In the genomic region with DNA sequence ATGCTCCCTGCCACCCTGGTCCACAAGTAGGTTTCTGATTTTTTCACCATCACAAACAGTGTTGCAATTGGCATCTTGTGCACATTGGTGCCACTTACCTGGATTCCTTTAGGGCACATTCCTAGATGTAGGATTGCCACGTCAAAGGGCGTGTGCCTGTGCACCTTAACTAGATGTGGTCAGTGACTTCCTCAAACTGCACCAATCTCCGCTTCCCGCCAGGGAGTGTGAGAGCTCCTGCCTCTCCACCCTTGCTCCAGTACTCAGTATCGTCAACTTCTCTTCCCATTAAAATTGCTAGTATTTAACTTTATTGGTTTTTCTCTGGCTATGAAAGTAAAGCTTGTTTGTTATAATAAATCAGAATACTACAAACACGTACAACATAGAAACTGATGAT, we compare ENCODE assay signal across 23 cellular contexts. TPM values are rescaled to one million over a fixed set of nuclear protein-coding genes. Genes with fewer than 3 reads are reported as not detected.
DNase-seq lines count a peak whose midpoint lies in the region; ATAC-seq and TF ChIP-seq lines count a peak whose summit lies in the region.
"Had no signal": no experiment of that assay in that cellular context is flagged by ENCODE, and none has a peak within 500 bp of the region (broad histone marks: within the 10 kb centered on the region; RNA-seq: fewer than 3 reads in every experiment).

No MANE protein-coding gene starts in this region.

- H3K27ac ChIP-seq in body of pancreas = no peak overlapping the region
- H3K27ac ChIP-seq: brain microvascular endothelial cell, lower lobe of right lung, RWPE1 had no signal

- TF ChIP-seq POLR2A in body of pancreas (IDR thresholded peaks at IDR 0.05) = no peak

- H3K27ac Mint-ChIP-seq in T-helper 1 cell treated with Interleukin-12 subunit alpha and Interleukin-12 subunit beta and Interleukin-4 antibody, amounts not matched to agents 30 μg/mL and 1 μg/mL, for 36 hours = peak overlapping the region; percentile 81
- peak overlapping the region; percentile 51 for H3K27ac Mint-ChIP-seq in stimulated activated naive B cell treated with anti-CD40 and anti-IgM and Interleukin-4, amounts not matched to agents 10 μg/mL and 1 μg/mL and 100 μg/mL, for 72 hours
- H3K27ac Mint-ChIP-seq: B cell; effector memory CD8-positive, alpha-beta T cell had no signal

- peaks cover 3% of the 10 kb centered on the region for H3K36me3 Mint-ChIP-seq in T-helper 1 cell treated with Interleukin-12 subunit alpha and Interleukin-12 subunit beta and Interleukin-4 antibody, amounts not matched to agents 30 μg/mL and 1 μg/mL, for 36 hours (ENCODE audit: low read depth)
- no peaks in the 10 kb centered on the region for H3K36me3 Mint-ChIP-seq in stimulated activated naive B cell treated with anti-CD40 and anti-IgM and Interleukin-4, amounts not matched to agents 10 μg/mL and 1 μg/mL and 100 μg/mL, for 72 hours

- TF ChIP-seq CTCF in epithelial cell of esophagus (IDR thresholded peaks at IDR 0.05; ENCODE audit: insufficient read depth, low read depth, low read length, missing control alignments) (no peak), body of pancreas (IDR thresholded peaks at IDR 0.05) (no peak)

- intact Hi-C loops in body of pancreas (cut with DNase I) = no loop called here

- WGBS in body of pancreas, 2 donors = 45 to 52% methylated on average over 6 of the region's 6 CpGs

- DNase-seq in T-helper 1 cell (no peak), LoVo (ENCODE audit: low spot score) (peak; percentile 34), epithelial cell of esophagus (ENCODE audit: low read depth) (peak; percentile 41), NCI-H2227 (lab: John Stamatoyannopoulos, UW; ENCODE audit: unreplicated experiment) (no peak), body of pancreas (no peak)
- DNase-seq in stimulated activated naive B cell treated with anti-CD40 and anti-IgM and Interleukin-4, amounts not matched to agents 10 μg/mL and 1 μg/mL and 100 μg/mL, for 72 hours = no peak
- no peak for DNase-seq in stimulated activated CD4-positive, alpha-beta T cell treated with anti-CD3 and anti-CD28 coated beads, Interleukin-4, amount 100 ng/mL, for 1 hour
- DNase-seq: activated CD4-positive, alpha-beta T cell treated with anti-CD3 and anti-CD28 coated beads, Interleukin-2, amount 50 U/mL, for 1 hour; activated gamma-delta T cell; activated T-cell treated with anti-CD3 and anti-CD28 coated beads for 4 hours; brain microvascular endothelial cell; effector memory CD8-positive, alpha-beta T cell; H7; islet precursor cell; lower lobe of right lung; NCI-H146; NCI-H510A treated with DMSO at 0.1 percent for 48 hours; stimulated activated CD4-positive, alpha-beta T cell treated with anti-CD3 and anti-CD28 coated beads, Interleukin-2, amount 100 ng/mL, for 48 hours; stimulated activated naive CD4-positive, alpha-beta T cell treated with Interleukin-2 at 50 U/mL for 16 hours had no signal

- H3K4me1 ChIP-seq in body of pancreas = no peaks in the 10 kb centered on the region
- H3K4me1 ChIP-seq: lower lobe of right lung had no signal

- no peaks in the 10 kb centered on the region for H3K9me3 ChIP-seq in body of pancreas
- H3K9me3 ChIP-seq: lower lobe of right lung had no signal

- no peak overlapping the region for H3K4me3 Mint-ChIP-seq in T-helper 1 cell treated with Interleukin-12 subunit alpha and Interleukin-12 subunit beta and Interleukin-4 antibody, amounts not matched to agents 30 μg/mL and 1 μg/mL, for 36 hours
- no peak overlapping the region for H3K4me3 Mint-ChIP-seq in stimulated activated naive B cell treated with anti-CD40 and anti-IgM and Interleukin-4, amounts not matched to agents 10 μg/mL and 1 μg/mL and 100 μg/mL, for 72 hours
- H3K4me3 Mint-ChIP-seq: B cell; effector memory CD8-positive, alpha-beta T cell had no signal

- no peaks in the 10 kb centered on the region for H3K27me3 ChIP-seq in body of pancreas
- H3K27me3 ChIP-seq: brain microvascular endothelial cell had no signal

- H3K27me3 Mint-ChIP-seq in T-helper 1 cell treated with Interleukin-12 subunit alpha and Interleukin-12 subunit beta and Interleukin-4 antibody, amounts not matched to agents 30 μg/mL and 1 μg/mL, for 36 hours (ENCODE audit: low read depth) = no peaks in the 10 kb centered on the region
- peaks cover 20 to 31% of the 10 kb centered on the region in 2 donors for H3K27me3 Mint-ChIP-seq in stimulated activated naive B cell treated with anti-CD40 and anti-IgM and Interleukin-4, amounts not matched to agents 10 μg/mL and 1 μg/mL and 100 μg/mL, for 72 hours

- ATAC-seq in stimulated activated naive B cell treated with anti-CD40 and anti-IgM and Interleukin-4, amounts not matched to agents 10 μg/mL and 1 μg/mL and 100 μg/mL, for 72 hours (replicated peaks) = no peak
- no peak for ATAC-seq in body of pancreas
- ATAC-seq: effector memory CD8-positive, alpha-beta T cell had no signal

- H3K4me3 ChIP-seq in epithelial cell of esophagus (ENCODE audit: low read length) = no peak overlapping the region
- no peak overlapping the region for H3K4me3 ChIP-seq in body of pancreas
- H3K4me3 ChIP-seq: lower lobe of right lung, smooth muscle cell had no signal

- H3K9me3 Mint-ChIP-seq in T-helper 1 cell treated with Interleukin-12 subunit alpha and Interleukin-12 subunit beta and Interleukin-4 antibody, amounts not matched to agents 30 μg/mL and 1 μg/mL, for 36 hours = peaks cover 3% of the 10 kb centered on the region
- no peaks in the 10 kb centered on the region for H3K9me3 Mint-ChIP-seq in stimulated activated naive B cell treated with anti-CD40 and anti-IgM and Interleukin-4, amounts not matched to agents 10 μg/mL and 1 μg/mL and 100 μg/mL, for 72 hours
- H3K9me3 Mint-ChIP-seq: effector memory CD8-positive, alpha-beta T cell had no signal

- no peaks in the 10 kb centered on the region for H3K36me3 ChIP-seq in body of pancreas (replicated peaks in 1 of 2; ENCODE audit: insufficient read depth in 1 of 2, low read depth in 2 of 2)
- H3K36me3 ChIP-seq: brain microvascular endothelial cell, lower lobe of right lung had no signal

- peaks cover 61% of the 10 kb centered on the region for H3K4me1 Mint-ChIP-seq in T-helper 1 cell treated with Interleukin-12 subunit alpha and Interleukin-12 subunit beta and Interleukin-4 antibody, amounts not matched to agents 30 μg/mL and 1 μg/mL, for 36 hours (ENCODE audit: low read depth)
- H3K4me1 Mint-ChIP-seq in stimulated activated naive B cell treated with anti-CD40 and anti-IgM and Interleukin-4, amounts not matched to agents 10 μg/mL and 1 μg/mL and 100 μg/mL, for 72 hours = peaks cover 19 to 27% of the 10 kb centered on the region in 2 donors

RNA-seq across cellular contexts. Expression of gene CCNE1, which starts 23.2 kb away (rescaled TPM):
- total RNA-seq in body of pancreas = not detected

Comparison
In these comparisons a context has a peak if more than half of its experiments do, and no peak if none do; other contexts are left out.
1. DNase-seq: peak in LoVo (single experiment) and epithelial cell of esophagus (single experiment); none in T-helper 1 cell (0 of 5), stimulated activated naive B cell treated with anti-CD40 and anti-IgM and Interleukin-4, amounts not matched to agents 10 μg/mL and 1 μg/mL and 100 μg/mL, for 72 hours (single experiment), stimulated activated CD4-positive, alpha-beta T cell treated with anti-CD3 and anti-CD28 coated beads, Interleukin-4, amount 100 ng/mL, for 1 hour (single experiment), NCI-H2227 (single experiment) and body of pancreas (0 of 4).